In the genomic region with DNA sequence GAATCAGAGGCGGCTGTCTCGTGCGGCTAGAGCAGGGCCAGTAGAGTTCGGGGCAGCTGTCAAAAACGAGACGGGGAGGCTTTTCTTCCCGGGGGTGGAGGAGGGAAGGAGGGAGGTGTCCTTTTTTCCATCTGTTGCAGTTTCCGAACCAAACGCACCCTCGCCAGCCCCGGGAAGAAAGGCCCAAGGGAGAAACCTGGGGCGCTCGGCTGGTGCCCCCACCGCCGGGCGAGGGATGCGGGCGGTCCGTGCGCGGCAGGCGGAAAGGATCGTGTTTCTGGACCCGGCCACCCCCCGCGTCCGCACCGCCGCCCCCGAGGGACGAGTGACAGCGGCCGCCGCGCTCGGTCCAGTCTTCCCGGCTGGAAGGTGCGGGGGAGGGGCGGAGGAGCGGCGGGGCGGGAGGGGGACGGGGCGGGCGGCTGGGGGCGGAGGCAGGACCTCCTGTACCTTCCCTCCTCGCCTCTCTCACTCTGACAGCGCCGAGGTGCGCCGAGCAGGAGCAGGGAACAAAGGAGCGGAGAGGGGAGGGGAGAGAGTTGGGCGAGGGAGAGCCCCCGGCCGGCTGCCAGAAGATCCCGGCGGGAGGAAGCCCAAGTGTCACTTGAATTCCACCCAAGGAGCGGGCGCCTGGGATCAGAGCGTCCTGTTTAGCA, we compare ENCODE assay signal across 1 cellular context.
TF ChIP-seq lines count a peak whose summit lies in the region.

Gene TGIF1, plus strand, starts transcription at position 471 of the 656 bp plus-strand sequence. CDS start 318 bp downstream, outside the sequence.

TF ChIP-seq in K562, 482 proteins besides CTCF, POLR2A, EP300 and RAD21 (continued from another document and continues in another):
- TF ChIP-seq CEBPG (CRISPR knock-in tag; IDR thresholded peaks at IDR 0.05) = no peak
- no peak for TF ChIP-seq CEBPG (tag; conservative IDR thresholded peaks at IDR 0.05 in 1 of 2, IDR thresholded peaks at IDR 0.05 in 1 of 2)
- peak; percentile 80 for TF ChIP-seq HMGN3 (IDR thresholded peaks at IDR 0.05; ENCODE audit: borderline replicate concordance, extremely low read depth, insufficient read length, low read depth, low read length)
- TF ChIP-seq, protein P1, sequence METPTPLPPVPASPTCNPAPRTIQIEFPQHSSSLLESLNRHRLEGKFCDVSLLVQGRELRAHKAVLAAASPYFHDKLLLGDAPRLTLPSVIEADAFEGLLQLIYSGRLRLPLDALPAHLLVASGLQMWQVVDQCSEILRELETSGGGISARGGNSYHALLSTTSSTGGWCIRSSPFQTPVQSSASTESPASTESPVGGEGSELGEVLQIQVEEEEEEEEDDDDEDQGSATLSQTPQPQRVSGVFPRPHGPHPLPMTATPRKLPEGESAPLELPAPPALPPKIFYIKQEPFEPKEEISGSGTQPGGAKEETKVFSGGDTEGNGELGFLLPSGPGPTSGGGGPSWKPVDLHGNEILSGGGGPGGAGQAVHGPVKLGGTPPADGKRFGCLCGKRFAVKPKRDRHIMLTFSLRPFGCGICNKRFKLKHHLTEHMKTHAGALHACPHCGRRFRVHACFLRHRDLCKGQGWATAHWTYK (CRISPR knock-in tag; IDR thresholded peaks at IDR 0.05) = peak; percentile 45
- TF ChIP-seq FIP1L1 (IDR thresholded peaks at IDR 0.05; ENCODE audit: low read depth, low read length, poor library complexity, severe bottlenecking) = no peak
- TF ChIP-seq, protein P2, sequence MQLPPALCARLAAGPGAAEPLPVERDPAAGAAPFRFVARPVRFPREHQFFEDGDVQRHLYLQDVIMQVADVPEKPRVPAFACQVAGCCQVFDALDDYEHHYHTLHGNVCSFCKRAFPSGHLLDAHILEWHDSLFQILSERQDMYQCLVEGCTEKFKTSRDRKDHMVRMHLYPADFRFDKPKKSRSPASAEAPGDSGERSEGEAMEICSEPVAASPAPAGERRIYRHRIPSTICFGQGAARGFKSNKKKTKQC (CRISPR knock-in tag; IDR thresholded peaks at IDR 0.05) = 0 out of 2 replicates have a peak, but pooled peaks have one; percentile 69
- peak; percentile 72 for TF ChIP-seq ZNF764 (CRISPR knock-in tag; IDR thresholded peaks at IDR 0.05; ENCODE audit: low read depth)
- peak; percentile 79 for TF ChIP-seq TAF1 (IDR thresholded peaks at IDR 0.05; ENCODE audit: control insufficient read depth, extremely low read depth, insufficient read depth, low read length, severe bottlenecking)
- TF ChIP-seq, protein P3, sequence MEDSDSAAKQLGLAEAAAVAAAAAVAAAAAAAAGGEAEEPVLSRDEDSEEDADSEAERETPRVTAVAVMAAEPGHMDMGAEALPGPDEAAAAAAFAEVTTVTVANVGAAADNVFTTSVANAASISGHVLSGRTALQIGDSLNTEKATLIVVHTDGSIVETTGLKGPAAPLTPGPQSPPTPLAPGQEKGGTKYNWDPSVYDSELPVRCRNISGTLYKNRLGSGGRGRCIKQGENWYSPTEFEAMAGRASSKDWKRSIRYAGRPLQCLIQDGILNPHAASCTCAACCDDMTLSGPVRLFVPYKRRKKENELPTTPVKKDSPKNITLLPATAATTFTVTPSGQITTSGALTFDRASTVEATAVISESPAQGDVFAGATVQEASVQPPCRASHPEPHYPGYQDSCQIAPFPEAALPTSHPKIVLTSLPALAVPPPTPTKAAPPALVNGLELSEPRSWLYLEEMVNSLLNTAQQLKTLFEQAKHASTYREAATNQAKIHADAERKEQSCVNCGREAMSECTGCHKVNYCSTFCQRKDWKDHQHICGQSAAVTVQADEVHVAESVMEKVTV (CRISPR knock-in tag; IDR thresholded peaks at IDR 0.05) = 0 out of 2 replicates have a peak, but pooled peaks have one; percentile 5
- no peak for TF ChIP-seq ZNF561 (CRISPR knock-in tag; conservative IDR thresholded peaks at IDR 0.05)
- TF ChIP-seq, protein P4, sequence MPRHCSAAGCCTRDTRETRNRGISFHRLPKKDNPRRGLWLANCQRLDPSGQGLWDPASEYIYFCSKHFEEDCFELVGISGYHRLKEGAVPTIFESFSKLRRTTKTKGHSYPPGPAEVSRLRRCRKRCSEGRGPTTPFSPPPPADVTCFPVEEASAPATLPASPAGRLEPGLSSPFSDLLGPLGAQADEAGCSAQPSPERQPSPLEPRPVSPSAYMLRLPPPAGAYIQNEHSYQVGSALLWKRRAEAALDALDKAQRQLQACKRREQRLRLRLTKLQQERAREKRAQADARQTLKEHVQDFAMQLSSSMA (CRISPR knock-in tag; IDR thresholded peaks at IDR 0.05) = peak; percentile 48; the same call in 1 of the 2 replicates
- 0 out of 2 replicates have a peak, but pooled peaks have one; percentile 24 for TF ChIP-seq HNRNPL (IDR thresholded peaks at IDR 0.05; ENCODE audit: low read depth, low read length)
- TF ChIP-seq ZNF696 (CRISPR knock-in tag; conservative IDR thresholded peaks at IDR 0.05) = no peak
- 0 out of 2 replicates have a peak, but pooled peaks have one; percentile 52 for TF ChIP-seq SRSF1 (IDR thresholded peaks at IDR 0.05; ENCODE audit: low read depth, low read length)
- TF ChIP-seq, protein P5, sequence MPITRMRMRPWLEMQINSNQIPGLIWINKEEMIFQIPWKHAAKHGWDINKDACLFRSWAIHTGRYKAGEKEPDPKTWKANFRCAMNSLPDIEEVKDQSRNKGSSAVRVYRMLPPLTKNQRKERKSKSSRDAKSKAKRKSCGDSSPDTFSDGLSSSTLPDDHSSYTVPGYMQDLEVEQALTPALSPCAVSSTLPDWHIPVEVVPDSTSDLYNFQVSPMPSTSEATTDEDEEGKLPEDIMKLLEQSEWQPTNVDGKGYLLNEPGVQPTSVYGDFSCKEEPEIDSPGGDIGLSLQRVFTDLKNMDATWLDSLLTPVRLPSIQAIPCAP (CRISPR knock-in tag; IDR thresholded peaks at IDR 0.05; ENCODE audit: borderline replicate concordance) = 0 out of 2 replicates have a peak, but pooled peaks have one; percentile 32
- TF ChIP-seq TBP (optimal IDR thresholded peaks at IDR 0.05; ENCODE audit: low read depth, low read length) = peak; percentile 75
- TF ChIP-seq, protein P6, sequence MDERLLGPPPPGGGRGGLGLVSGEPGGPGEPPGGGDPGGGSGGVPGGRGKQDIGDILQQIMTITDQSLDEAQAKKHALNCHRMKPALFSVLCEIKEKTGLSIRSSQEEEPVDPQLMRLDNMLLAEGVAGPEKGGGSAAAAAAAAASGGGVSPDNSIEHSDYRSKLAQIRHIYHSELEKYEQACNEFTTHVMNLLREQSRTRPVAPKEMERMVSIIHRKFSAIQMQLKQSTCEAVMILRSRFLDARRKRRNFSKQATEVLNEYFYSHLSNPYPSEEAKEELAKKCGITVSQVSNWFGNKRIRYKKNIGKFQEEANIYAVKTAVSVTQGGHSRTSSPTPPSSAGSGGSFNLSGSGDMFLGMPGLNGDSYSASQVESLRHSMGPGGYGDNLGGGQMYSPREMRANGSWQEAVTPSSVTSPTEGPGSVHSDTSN (CRISPR knock-in tag; IDR thresholded peaks at IDR 0.05; ENCODE audit: low read depth) = no peak
- TF ChIP-seq, protein P6 (tag; conservative IDR thresholded peaks at IDR 0.05; ENCODE audit: low read depth) = no peak
- TF ChIP-seq SAP30 (IDR thresholded peaks at IDR 0.05; ENCODE audit: borderline replicate concordance, insufficient read depth, low read depth, low read length, poor library complexity, severe bottlenecking) = peak; percentile 7
- TF ChIP-seq, protein P7, sequence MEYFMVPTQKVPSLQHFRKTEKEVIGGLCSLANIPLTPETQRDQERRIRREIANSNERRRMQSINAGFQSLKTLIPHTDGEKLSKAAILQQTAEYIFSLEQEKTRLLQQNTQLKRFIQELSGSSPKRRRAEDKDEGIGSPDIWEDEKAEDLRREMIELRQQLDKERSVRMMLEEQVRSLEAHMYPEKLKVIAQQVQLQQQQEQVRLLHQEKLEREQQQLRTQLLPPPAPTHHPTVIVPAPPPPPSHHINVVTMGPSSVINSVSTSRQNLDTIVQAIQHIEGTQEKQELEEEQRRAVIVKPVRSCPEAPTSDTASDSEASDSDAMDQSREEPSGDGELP (CRISPR knock-in tag; IDR thresholded peaks at IDR 0.05; ENCODE audit: borderline replicate concordance) = peak; percentile 70
- peak; percentile 8; the same call in 1 of the 2 replicates for TF ChIP-seq ZFPM2 (CRISPR knock-in tag; IDR thresholded peaks at IDR 0.05)
- TF ChIP-seq, protein P8, sequence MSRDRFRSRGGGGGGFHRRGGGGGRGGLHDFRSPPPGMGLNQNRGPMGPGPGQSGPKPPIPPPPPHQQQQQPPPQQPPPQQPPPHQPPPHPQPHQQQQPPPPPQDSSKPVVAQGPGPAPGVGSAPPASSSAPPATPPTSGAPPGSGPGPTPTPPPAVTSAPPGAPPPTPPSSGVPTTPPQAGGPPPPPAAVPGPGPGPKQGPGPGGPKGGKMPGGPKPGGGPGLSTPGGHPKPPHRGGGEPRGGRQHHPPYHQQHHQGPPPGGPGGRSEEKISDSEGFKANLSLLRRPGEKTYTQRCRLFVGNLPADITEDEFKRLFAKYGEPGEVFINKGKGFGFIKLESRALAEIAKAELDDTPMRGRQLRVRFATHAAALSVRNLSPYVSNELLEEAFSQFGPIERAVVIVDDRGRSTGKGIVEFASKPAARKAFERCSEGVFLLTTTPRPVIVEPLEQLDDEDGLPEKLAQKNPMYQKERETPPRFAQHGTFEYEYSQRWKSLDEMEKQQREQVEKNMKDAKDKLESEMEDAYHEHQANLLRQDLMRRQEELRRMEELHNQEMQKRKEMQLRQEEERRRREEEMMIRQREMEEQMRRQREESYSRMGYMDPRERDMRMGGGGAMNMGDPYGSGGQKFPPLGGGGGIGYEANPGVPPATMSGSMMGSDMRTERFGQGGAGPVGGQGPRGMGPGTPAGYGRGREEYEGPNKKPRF (IDR thresholded peaks at IDR 0.05; ENCODE audit: low read depth, low read length) = no peak
- peak; percentile 65; the same call in 1 of the 2 replicates for TF ChIP-seq E2F3 (CRISPR knock-in tag; IDR thresholded peaks at IDR 0.05)
- peak; percentile 66; the same call in 1 of the 2 replicates for TF ChIP-seq ZBTB7A (IDR thresholded peaks at IDR 0.05; ENCODE audit: borderline replicate concordance, control insufficient read depth, low read depth, low read length)
- TF ChIP-seq SLC30A9 (CRISPR knock-in tag; IDR thresholded peaks at IDR 0.05) = no peak
- peak; percentile 82 for TF ChIP-seq CCNT2 (IDR thresholded peaks at IDR 0.05; ENCODE audit: borderline replicate concordance, extremely low read depth, insufficient read length, low read depth, low read length)
- TF ChIP-seq ZNF740 (CRISPR knock-in tag; IDR thresholded peaks at IDR 0.05) = peak; percentile 18; the same call in 1 of the 2 replicates
- TF ChIP-seq ZNF740 (tag; IDR thresholded peaks at IDR 0.05) = peak in 1 of 2 experiments; percentile 61; a peak in 2 of 4 replicates
- peak; percentile 37; the same call in 1 of the 2 replicates for TF ChIP-seq ZSCAN32 (CRISPR knock-in tag; IDR thresholded peaks at IDR 0.05)
- peak; percentile 6; the same call in 1 of the 2 replicates for TF ChIP-seq ETV5 (CRISPR knock-in tag; IDR thresholded peaks at IDR 0.05; ENCODE audit: low read depth)
- no peak; the same call in none of the 2 replicates for TF ChIP-seq CXXC5 (CRISPR knock-in tag; IDR thresholded peaks at IDR 0.05)
- TF ChIP-seq SMAD1 (IDR thresholded peaks at IDR 0.05; ENCODE audit: low read depth, low read length, partially characterized antibody) = peak; percentile 84
- no peak for TF ChIP-seq NR0B1 (IDR thresholded peaks at IDR 0.05; ENCODE audit: partially characterized antibody)
- TF ChIP-seq, protein P9, sequence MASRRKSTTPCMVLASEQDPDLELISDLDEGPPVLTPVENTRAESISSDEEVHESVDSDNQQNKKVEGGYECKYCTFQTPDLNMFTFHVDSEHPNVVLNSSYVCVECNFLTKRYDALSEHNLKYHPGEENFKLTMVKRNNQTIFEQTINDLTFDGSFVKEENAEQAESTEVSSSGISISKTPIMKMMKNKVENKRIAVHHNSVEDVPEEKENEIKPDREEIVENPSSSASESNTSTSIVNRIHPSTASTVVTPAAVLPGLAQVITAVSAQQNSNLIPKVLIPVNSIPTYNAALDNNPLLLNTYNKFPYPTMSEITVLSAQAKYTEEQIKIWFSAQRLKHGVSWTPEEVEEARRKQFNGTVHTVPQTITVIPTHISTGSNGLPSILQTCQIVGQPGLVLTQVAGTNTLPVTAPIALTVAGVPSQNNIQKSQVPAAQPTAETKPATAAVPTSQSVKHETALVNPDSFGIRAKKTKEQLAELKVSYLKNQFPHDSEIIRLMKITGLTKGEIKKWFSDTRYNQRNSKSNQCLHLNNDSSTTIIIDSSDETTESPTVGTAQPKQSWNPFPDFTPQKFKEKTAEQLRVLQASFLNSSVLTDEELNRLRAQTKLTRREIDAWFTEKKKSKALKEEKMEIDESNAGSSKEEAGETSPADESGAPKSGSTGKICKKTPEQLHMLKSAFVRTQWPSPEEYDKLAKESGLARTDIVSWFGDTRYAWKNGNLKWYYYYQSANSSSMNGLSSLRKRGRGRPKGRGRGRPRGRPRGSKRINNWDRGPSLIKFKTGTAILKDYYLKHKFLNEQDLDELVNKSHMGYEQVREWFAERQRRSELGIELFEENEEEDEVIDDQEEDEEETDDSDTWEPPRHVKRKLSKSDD (conservative IDR thresholded peaks at IDR 0.05; ENCODE audit: low read length) = no peak
- TF ChIP-seq NCOA2 (IDR thresholded peaks at IDR 0.05; ENCODE audit: partially characterized antibody in 2 of 2) = no peak
- TF ChIP-seq NR2C2 (CRISPR knock-in tag; IDR thresholded peaks at IDR 0.05) = no peak
- no peak for TF ChIP-seq NR2C2 (tag; IDR thresholded peaks at IDR 0.05)
- peak; percentile 51; the same call in 1 of the 2 replicates for TF ChIP-seq PML (IDR thresholded peaks at IDR 0.05; ENCODE audit: low read length)
- TF ChIP-seq ZNF12 (CRISPR knock-in tag; IDR thresholded peaks at IDR 0.05) = peak; percentile 32; the same call in 1 of the 2 replicates
- TF ChIP-seq PRPF4 (IDR thresholded peaks at IDR 0.05; ENCODE audit: insufficient read depth, low read depth, low read length, poor library complexity, severe bottlenecking) = peak; percentile 57
